Comparison of ENCODE assay signal across 1 cellular context in genomic region chr14:61322011-61322798, GRCh38.
A peak's percentile ranks its signal among the peaks of the same experiment; 100 is the strongest.
TF ChIP-seq lines count a peak whose summit lies in the region.

No MANE protein-coding gene starts in this region.

TF ChIP-seq in K562, 482 proteins besides CTCF, POLR2A, EP300 and RAD21:
- no peak for TF ChIP-seq THRAP3 (IDR thresholded peaks at IDR 0.05; ENCODE audit: borderline replicate concordance)
- peak in 1 of 2 experiments; percentile 27; a peak in 1 of 4 replicates for TF ChIP-seq SRF (CRISPR knock-in tag; IDR thresholded peaks at IDR 0.05)
- TF ChIP-seq, protein P1, sequence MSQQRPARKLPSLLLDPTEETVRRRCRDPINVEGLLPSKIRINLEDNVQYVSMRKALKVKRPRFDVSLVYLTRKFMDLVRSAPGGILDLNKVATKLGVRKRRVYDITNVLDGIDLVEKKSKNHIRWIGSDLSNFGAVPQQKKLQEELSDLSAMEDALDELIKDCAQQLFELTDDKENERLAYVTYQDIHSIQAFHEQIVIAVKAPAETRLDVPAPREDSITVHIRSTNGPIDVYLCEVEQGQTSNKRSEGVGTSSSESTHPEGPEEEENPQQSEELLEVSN (IDR thresholded peaks at IDR 0.05; ENCODE audit: borderline replicate concordance in 1 of 2, extremely low read depth in 1 of 2, insufficient read depth in 1 of 2, insufficient read length in 1 of 2, low read depth in 1 of 2, low read length in 1 of 2, poor library complexity in 1 of 2, severe bottlenecking in 1 of 2) = peak in 1 of 2 experiments; percentile 13
- 0 out of 2 replicates have a peak, but pooled peaks have one; percentile 26 for TF ChIP-seq ZBTB7A (IDR thresholded peaks at IDR 0.05; ENCODE audit: borderline replicate concordance, control insufficient read depth, low read depth, low read length)
- TF ChIP-seq ZNF436 (CRISPR knock-in tag; IDR thresholded peaks at IDR 0.05) = no peak
- TF ChIP-seq RBFOX2 (IDR thresholded peaks at IDR 0.05; ENCODE audit: low read depth, low read length) = 0 out of 2 replicates have a peak, but pooled peaks have one; percentile 27
- TF ChIP-seq CREBBP (IDR thresholded peaks at IDR 0.05; ENCODE audit: low read depth, low read length) = no peak
- TF ChIP-seq POU5F1 (IDR thresholded peaks at IDR 0.05; ENCODE audit: borderline replicate concordance, low read depth, low read length, partially characterized antibody) = no peak
- no peak for TF ChIP-seq RBM34 (IDR thresholded peaks at IDR 0.05; ENCODE audit: borderline replicate concordance, insufficient read depth, low read length)
